In the genomic region with DNA sequence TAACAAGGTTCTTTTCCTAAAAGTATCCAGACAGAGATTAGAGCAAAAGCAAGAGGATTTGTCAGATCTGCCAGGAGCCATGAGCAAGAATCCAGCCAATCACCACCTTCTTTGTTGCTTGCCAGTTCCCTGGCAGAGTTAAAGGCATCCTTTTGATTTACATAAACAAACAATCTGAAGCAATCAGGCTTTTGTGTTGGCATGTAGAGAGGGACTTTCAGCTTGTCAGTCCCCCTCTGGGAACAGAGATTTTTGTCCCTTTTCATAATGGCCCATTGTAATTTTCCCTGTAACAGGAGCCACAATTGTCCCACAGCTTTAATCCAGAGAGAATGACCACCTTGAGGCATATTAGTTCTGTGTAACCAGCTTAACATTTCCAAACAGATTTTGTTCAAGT, we compare ENCODE assay signal across 14 cellular contexts. TPM values are rescaled to one million over a fixed set of nuclear protein-coding genes. Genes with fewer than 3 reads are reported as not detected.
DNase-seq lines count a peak whose midpoint lies in the region; ATAC-seq and TF ChIP-seq lines count a peak whose summit lies in the region.
"Had no signal": no experiment of that assay in that cellular context is flagged by ENCODE, and none has a peak within 500 bp of the region (broad histone marks: within the 10 kb centered on the region; RNA-seq: fewer than 3 reads in every experiment).

Gene ERMN (minus strand): TSS at position 39 of the 400 bp plus-strand sequence. CDS start 182 bp downstream, outside the sequence.

- no peaks in the 10 kb centered on the region for H3K9me3 Mint-ChIP-seq in activated T-cell treated with anti-CD3 and anti-CD28 coated beads, Interleukin-2, amount 50 U/mL, for 72 hours
- H3K9me3 Mint-ChIP-seq in osteocyte (ENCODE audit: unreplicated experiment), result no peaks in the 10 kb centered on the region

- H3K27ac ChIP-seq in substantia nigra (ENCODE audit: low read depth, low read length, poor library complexity, severe bottlenecking), result peak within 1 kb of the TSS; percentile 97
- H3K27ac ChIP-seq: ovary had no signal

- ATAC-seq in activated T-cell treated with anti-CD3 and anti-CD28 coated beads, Interleukin-2, amount 50 U/mL, for 72 hours (replicated peaks in 1 of 2), result no peak

- peaks cover 0 to 3% of the 10 kb centered on the region in 2 donors for H3K36me3 Mint-ChIP-seq in activated T-cell treated with anti-CD3 and anti-CD28 coated beads, Interleukin-2, amount 50 U/mL, for 72 hours (ENCODE audit: insufficient read depth in 2 of 2)
- no peaks in the 10 kb centered on the region for H3K36me3 Mint-ChIP-seq in osteocyte (ENCODE audit: unreplicated experiment)

- intact Hi-C loops in head of caudate nucleus (cut with DNase I), result loop anchor here (10.0 kb wide), 1 partner anchor 269 kb away; no protein-coding TSS in a partner anchor

- H3K4me1 Mint-ChIP-seq in activated T-cell treated with anti-CD3 and anti-CD28 coated beads, Interleukin-2, amount 50 U/mL, for 72 hours (ENCODE audit: low read depth), result peaks cover 49% of the 10 kb centered on the region
- H3K4me1 Mint-ChIP-seq in osteocyte (ENCODE audit: unreplicated experiment), result peaks cover 29% of the 10 kb centered on the region

- no peak for DNase-seq in activated T-cell treated with anti-CD3 and anti-CD28 coated beads, Interleukin-2, amount 50 U/mL, for 72 hours
- no peak for DNase-seq in activated T-cell treated with anti-CD3 and anti-CD28 coated beads, Interleukin-2, amount 50 U/mL, for 1 hour
- DNase-seq in NCI-H82 treated with DMSO at 0.1 percent for 48 hours (lab: John Stamatoyannopoulos, UW; ENCODE audit: unreplicated experiment) (peak; percentile 28), head of caudate nucleus (peak in 39 of 42 donors; percentile 28 to 89 (median 70)), substantia nigra (lab: John Stamatoyannopoulos, UW) (peak in 35 of 49 donors; percentile 5 to 83 (median 47)), NCI-H524 treated with DMSO at 0.1 percent for 48 hours (lab: John Stamatoyannopoulos, UW) (no peak), osteocyte (ENCODE audit: extremely low spot score, unreplicated experiment) (no peak)
- no peak for DNase-seq in stimulated activated naive CD4-positive, alpha-beta T cell treated with Interleukin-2 at 50 U/mL for 16 hours (lab: John Stamatoyannopoulos, UW)
- DNase-seq: glutamatergic neuron; KG1; ovary; SHP77 treated with DMSO at 0.1 percent for 48 hours; stimulated activated CD4-positive, alpha-beta T cell treated with anti-CD3 and anti-CD28 coated beads, Interleukin-15, amount 100 ng/mL, for 24 hours had no signal

- H3K27ac Mint-ChIP-seq in activated T-cell treated with anti-CD3 and anti-CD28 coated beads, Interleukin-2, amount 50 U/mL, for 72 hours, result peak within 1 kb of the TSS; percentile 56
- no peak within 1 kb of the TSS for H3K27ac Mint-ChIP-seq in osteocyte (ENCODE audit: unreplicated experiment)

- no peaks in the 10 kb centered on the region for H3K27me3 Mint-ChIP-seq in activated T-cell treated with anti-CD3 and anti-CD28 coated beads, Interleukin-2, amount 50 U/mL, for 72 hours (ENCODE audit: low read depth)
- H3K27me3 Mint-ChIP-seq in osteocyte (ENCODE audit: unreplicated experiment), result peaks cover 16% of the 10 kb centered on the region

- no peak for TF ChIP-seq CTCF in osteocyte (IDR thresholded peaks at IDR 0.05)

- H3K4me3 Mint-ChIP-seq in activated T-cell treated with anti-CD3 and anti-CD28 coated beads, Interleukin-2, amount 50 U/mL, for 72 hours, result peak within 1 kb of the TSS in 1 of 2 donors; percentile 7
- H3K4me3 Mint-ChIP-seq in osteocyte (ENCODE audit: unreplicated experiment), result no peak within 1 kb of the TSS

RNA-seq across cellular contexts. Expression of gene ERMN, which starts in this region (rescaled TPM):
- 1 to 10 TPM; 2.8 to 3.5 TPM for total RNA-seq in activated T-cell treated with anti-CD3 and anti-CD28 coated beads, Interleukin-2, amount 50 U/mL, for 72 hours
- not detected in 2 replicates for total RNA-seq in osteocyte
- total RNA-seq: NCI-H460 had no signal

Comparison
In these comparisons a context has a peak if more than half of its experiments do, and no peak if none do; other contexts are left out.
1. DNase-seq: peak in NCI-H82 treated with DMSO at 0.1 percent for 48 hours (single experiment), head of caudate nucleus (39 of 42) and substantia nigra (35 of 49); none in activated T-cell treated with anti-CD3 and anti-CD28 coated beads, Interleukin-2, amount 50 U/mL, for 72 hours (0 of 2), activated T-cell treated with anti-CD3 and anti-CD28 coated beads, Interleukin-2, amount 50 U/mL, for 1 hour (single experiment), NCI-H524 treated with DMSO at 0.1 percent for 48 hours (single experiment), stimulated activated naive CD4-positive, alpha-beta T cell treated with Interleukin-2 at 50 U/mL for 16 hours (single experiment) and osteocyte (single experiment).